10 cellular contexts compared by ENCODE assay signal in the genomic region with DNA sequence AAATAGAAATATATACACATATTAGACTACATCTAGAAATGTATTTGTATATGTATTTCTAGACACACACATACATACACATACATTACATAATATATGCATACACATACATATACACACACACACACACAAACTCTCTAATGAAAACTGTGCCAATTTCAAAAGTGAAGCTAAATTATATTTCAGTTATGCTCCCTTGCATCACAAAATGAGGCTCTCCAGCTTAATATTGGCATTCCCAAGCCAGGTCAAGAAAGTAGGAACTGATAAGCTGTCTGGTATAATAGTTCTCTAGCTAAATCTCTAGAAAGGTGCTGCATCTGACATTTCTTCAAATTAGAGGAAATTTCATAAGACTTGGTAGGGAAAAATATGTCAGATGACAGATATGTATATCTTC. TPM values are rescaled to one million over a fixed set of nuclear protein-coding genes. Genes with fewer than 3 reads are reported as not detected.
"Had no signal": no experiment of that assay in that cellular context is flagged by ENCODE, and none has a peak within 500 bp of the region (broad histone marks: within the 10 kb centered on the region; RNA-seq: fewer than 3 reads in every experiment).

No MANE protein-coding gene starts in this region.

- H3K9me3 ChIP-seq: HAP-1 had no signal

- H3K27ac ChIP-seq: GM23248 had no signal

- H2AFZ ChIP-seq: GM23248, GM23338 had no signal

- H3K4me3 ChIP-seq: GM23248, GM23338, HAP-1 had no signal

- H3K4me1 ChIP-seq: HAP-1 had no signal

- H3K4me2 ChIP-seq: GM23338 had no signal

- DNase-seq: GM23248, GOT3, H7, H9, HCEC 1CT, HFFc6 had no signal

- H3K36me3 ChIP-seq: HAP-1 had no signal

RNA-seq across cellular contexts. Expression of gene GARIN6, which starts 56.9 kb away (rescaled TPM):
- total RNA-seq: GM23248, GM23338, H1, H4, H7, H9, HFFc6 had no signal
